Comparison of ENCODE assay signal across 29 cellular contexts in the genomic region with DNA sequence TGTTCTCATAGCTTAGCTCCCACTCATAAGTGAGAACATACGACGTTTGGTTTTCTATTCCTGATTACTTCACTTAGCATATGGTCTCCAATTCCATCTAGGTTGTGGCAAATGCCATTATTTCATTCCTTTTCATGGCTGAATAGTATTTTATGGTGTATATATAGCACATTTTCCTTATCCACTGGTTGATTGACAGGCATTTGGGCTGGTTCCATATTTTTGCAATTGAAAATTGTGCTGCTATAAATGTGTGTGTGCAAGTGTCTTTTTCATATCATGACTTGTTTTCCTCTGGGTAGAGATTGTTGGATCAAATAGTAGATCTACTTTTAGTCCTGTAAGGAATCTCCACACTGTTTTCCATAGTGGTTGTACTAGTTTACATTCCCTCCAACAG.
"Had no signal": no experiment of that assay in that cellular context is flagged by ENCODE, and none has a peak within 500 bp of the region (broad histone marks: within the 10 kb centered on the region; RNA-seq: fewer than 3 reads in every experiment).

No MANE protein-coding gene starts in this region.

- H3K27ac ChIP-seq: neural progenitor cell, ovary, parathyroid adenoma, psoas muscle, right lobe of liver, sigmoid colon, stomach, thoracic aorta, thyroid gland, tibial nerve, upper lobe of left lung, vagina had no signal

- H3K27me3 Mint-ChIP-seq: stimulated activated naive B cell treated with anti-CD40 and anti-IgM and Interleukin-4, amounts not matched to agents 10 μg/mL and 1 μg/mL and 100 μg/mL, for 72 hours; stimulated activated naive CD8-positive, alpha-beta T cell treated with anti-CD3 and anti-CD28 coated beads, Interleukin-15, Interleukin-2, amounts not matched to agents 100 ng/mL and 50 ng/mL, for 24 hours had no signal

- H3K4me3 ChIP-seq: neural progenitor cell, ovary, psoas muscle, right lobe of liver, sigmoid colon, stomach, thoracic aorta, thyroid gland, tibial nerve, upper lobe of left lung, vagina had no signal

- H3K4me1 Mint-ChIP-seq: natural killer cell; nephron; neural progenitor cell; stimulated activated effector memory CD8-positive, alpha-beta T cell treated with anti-CD3 and anti-CD28 coated beads, Interleukin-12 subunit alpha, Interleukin-12 subunit beta, amount 100 ng/mL, for 72 hours had no signal

- H3K36me3 ChIP-seq: neural progenitor cell, ovary, right lobe of liver, sigmoid colon, stomach, thoracic aorta, thyroid gland, tibial nerve, upper lobe of left lung, vagina had no signal

- H3K9ac ChIP-seq: neural progenitor cell, parathyroid adenoma had no signal

- H3K36me3 Mint-ChIP-seq: natural killer cell; neural progenitor cell; stimulated activated effector memory CD8-positive, alpha-beta T cell treated with anti-CD3 and anti-CD28 coated beads, Interleukin-12 subunit alpha, Interleukin-12 subunit beta, amount 100 ng/mL, for 72 hours; stimulated activated naive B cell treated with anti-CD40 and anti-IgM and Interleukin-4, amounts not matched to agents 10 μg/mL and 1 μg/mL and 100 μg/mL, for 72 hours had no signal

- H3K4me3 Mint-ChIP-seq: natural killer cell; nephron; neural progenitor cell; stimulated activated effector memory CD8-positive, alpha-beta T cell treated with anti-CD3 and anti-CD28 coated beads, Interleukin-12 subunit alpha, Interleukin-12 subunit beta, amount 100 ng/mL, for 72 hours; stimulated activated naive B cell treated with anti-CD40 and anti-IgM and Interleukin-4, amounts not matched to agents 10 μg/mL and 1 μg/mL and 100 μg/mL, for 72 hours; stimulated activated naive CD8-positive, alpha-beta T cell treated with anti-CD3 and anti-CD28 coated beads, Interleukin-15, Interleukin-2, amounts not matched to agents 100 ng/mL and 50 ng/mL, for 24 hours had no signal

- DNase-seq: natural killer cell; occipital lobe; ovary; posterior cingulate gyrus; psoas muscle; right cardiac atrium; right lobe of liver; sigmoid colon; small intestine; stimulated activated CD4-positive, alpha-beta T cell treated with anti-CD3 and anti-CD28 coated beads, Interleukin-15, amount 100 ng/mL, for 24 hours; stimulated activated CD4-positive, alpha-beta T cell treated with anti-CD3 and anti-CD28 coated beads, Interleukin-2, amount 100 ng/mL, for 24 hours; stimulated activated CD4-positive, alpha-beta T cell treated with anti-CD3 and anti-CD28 coated beads, Interleukin-2, amount 100 ng/mL, for 48 hours; stimulated activated CD4-positive, alpha-beta T cell treated with anti-CD3 and anti-CD28 coated beads, Interleukin-4, amount 100 ng/mL, for 24 hours; stimulated activated naive B cell treated with anti-CD40 and anti-IgM and Interleukin-4, amounts not matched to agents 10 μg/mL and 1 μg/mL and 100 μg/mL, for 72 hours; stimulated activated naive CD4-positive, alpha-beta T cell treated with Interleukin-2 at 50 U/mL for 16 hours; stomach; thyroid gland; trophoblast cell; upper lobe of left lung had no signal

- H2AFZ ChIP-seq: neural progenitor cell, parathyroid adenoma had no signal

- H3K4me1 ChIP-seq: neural progenitor cell, parathyroid adenoma, psoas muscle, right lobe of liver, stomach, thyroid gland, tibial nerve, upper lobe of left lung, vagina had no signal

- FAIRE-seq: small intestine, urothelium cell line had no signal

- H3K9me3 Mint-ChIP-seq: natural killer cell had no signal

- H3K9me3 ChIP-seq: ovary, thoracic aorta, thyroid gland had no signal

- H3K79me2 ChIP-seq: parathyroid adenoma had no signal

- ATAC-seq: natural killer cell; psoas muscle; right cardiac atrium; right lobe of liver; stimulated activated effector memory CD8-positive, alpha-beta T cell treated with anti-CD3 and anti-CD28 coated beads, Interleukin-12 subunit alpha, Interleukin-12 subunit beta, amount 100 ng/mL, for 72 hours; stimulated activated naive B cell treated with anti-CD40 and anti-IgM and Interleukin-4, amounts not matched to agents 10 μg/mL and 1 μg/mL and 100 μg/mL, for 72 hours had no signal

- H3K27me3 ChIP-seq: neural progenitor cell, ovary, right lobe of liver, sigmoid colon, stomach, thyroid gland, tibial nerve, upper lobe of left lung, vagina had no signal

- H3K4me2 ChIP-seq: neural progenitor cell had no signal

- H3K27ac Mint-ChIP-seq: natural killer cell; nephron; neural progenitor cell; progenitor cell of endocrine pancreas; stimulated activated effector memory CD8-positive, alpha-beta T cell treated with anti-CD3 and anti-CD28 coated beads, Interleukin-12 subunit alpha, Interleukin-12 subunit beta, amount 100 ng/mL, for 72 hours; stimulated activated naive B cell treated with anti-CD40 and anti-IgM and Interleukin-4, amounts not matched to agents 10 μg/mL and 1 μg/mL and 100 μg/mL, for 72 hours; stimulated activated naive CD8-positive, alpha-beta T cell treated with anti-CD3 and anti-CD28 coated beads, Interleukin-15, Interleukin-2, amounts not matched to agents 100 ng/mL and 50 ng/mL, for 24 hours had no signal
